In genomic region chr22:48899523-48900326, GRCh38 we compare ENCODE assay signal across 17 cellular contexts.
"Had no signal": no experiment of that assay in that cellular context is flagged by ENCODE, and none has a peak within 500 bp of the region (broad histone marks: within the 10 kb centered on the region; RNA-seq: fewer than 3 reads in every experiment).

No MANE protein-coding gene starts in this region.

- H3K4me3 Mint-ChIP-seq: activated B cell treated with CpG ODN at 0.5 μM for 24 hours; activated CD4-positive, alpha-beta T cell treated with anti-CD3 and anti-CD28 coated beads, Interleukin-2, amount 10 ng/mL, durations not matched to agents 7 days and 5 days; activated naive CD8-positive, alpha-beta T cell treated with anti-CD3 and anti-CD28 coated beads, Interleukin-2, amount 10 ng/mL, durations not matched to agents 7 days and 5 days; brain; mesothelial cell of epicardium had no signal

- H3K4me1 Mint-ChIP-seq: activated B cell treated with CpG ODN at 0.5 μM for 24 hours; activated CD4-positive, alpha-beta T cell treated with anti-CD3 and anti-CD28 coated beads, Interleukin-2, amount 10 ng/mL, durations not matched to agents 7 days and 5 days; activated naive CD8-positive, alpha-beta T cell treated with anti-CD3 and anti-CD28 coated beads, Interleukin-2, amount 10 ng/mL, durations not matched to agents 7 days and 5 days; mesothelial cell of epicardium had no signal

- H3K9me3 Mint-ChIP-seq: activated B cell treated with CpG ODN at 0.5 μM for 24 hours; activated CD4-positive, alpha-beta T cell treated with anti-CD3 and anti-CD28 coated beads, Interleukin-2, amount 10 ng/mL, durations not matched to agents 7 days and 5 days; activated naive CD8-positive, alpha-beta T cell treated with anti-CD3 and anti-CD28 coated beads, Interleukin-2, amount 10 ng/mL, durations not matched to agents 7 days and 5 days; mesothelial cell of epicardium had no signal

- H3K27ac Mint-ChIP-seq: activated B cell treated with CpG ODN at 0.5 μM for 24 hours; activated CD4-positive, alpha-beta T cell treated with anti-CD3 and anti-CD28 coated beads, Interleukin-2, amount 10 ng/mL, durations not matched to agents 7 days and 5 days; activated naive CD8-positive, alpha-beta T cell treated with anti-CD3 and anti-CD28 coated beads, Interleukin-2, amount 10 ng/mL, durations not matched to agents 7 days and 5 days; brain; mesothelial cell of epicardium had no signal

- H3K4me1 ChIP-seq: esophagus muscularis mucosa, pancreas, transverse colon had no signal

- H3K4me2 ChIP-seq: hepatocyte had no signal

- H3K27me3 Mint-ChIP-seq: activated B cell treated with CpG ODN at 0.5 μM for 24 hours; activated CD4-positive, alpha-beta T cell treated with anti-CD3 and anti-CD28 coated beads, Interleukin-2, amount 10 ng/mL, durations not matched to agents 7 days and 5 days; activated naive CD8-positive, alpha-beta T cell treated with anti-CD3 and anti-CD28 coated beads, Interleukin-2, amount 10 ng/mL, durations not matched to agents 7 days and 5 days had no signal

- H3K9me3 ChIP-seq: esophagus muscularis mucosa, pancreas, transverse colon had no signal

- H3K36me3 ChIP-seq: esophagus muscularis mucosa, pancreas, transverse colon had no signal

- H3K36me3 Mint-ChIP-seq: activated naive CD8-positive, alpha-beta T cell treated with anti-CD3 and anti-CD28 coated beads, Interleukin-2, amount 10 ng/mL, durations not matched to agents 7 days and 5 days; brain; mesothelial cell of epicardium had no signal

- H3K4me3 ChIP-seq: esophagus muscularis mucosa, hepatocyte, pancreas, transverse colon had no signal

- H3K27ac ChIP-seq: esophagus muscularis mucosa, hepatocyte, pancreas, transverse colon had no signal

- ATAC-seq: pancreas; stimulated activated naive CD8-positive, alpha-beta T cell treated with anti-CD3 and anti-CD28 coated beads, Interleukin-15, Interleukin-2, amounts not matched to agents 100 U/mL and 50 U/mL, for 24 hours had no signal

- H3K27me3 ChIP-seq: hepatocyte, pancreas, transverse colon had no signal

- H2AFZ ChIP-seq: hepatocyte had no signal

- H3K79me2 ChIP-seq: hepatocyte had no signal

- DNase-seq: activated B cell treated with CpG ODN at 0.5 μM for 24 hours; activated CD4-positive, alpha-beta T cell treated with anti-CD3 and anti-CD28 coated beads, Interleukin-2, amount 10 ng/mL, durations not matched to agents 7 days and 5 days; activated naive CD8-positive, alpha-beta T cell treated with anti-CD3 and anti-CD28 coated beads, Interleukin-2, amount 10 ng/mL, durations not matched to agents 7 days and 5 days; central memory CD4-positive, alpha-beta T cell; cortex of kidney; effector CD4-positive, alpha-beta T cell; pancreas; small intestine; stimulated activated CD4-positive, alpha-beta T cell treated with anti-CD3 and anti-CD28 coated beads, Interleukin-4, amount 100 ng/mL, for 4 hours; stimulated activated CD8-positive, alpha-beta memory T cell treated with anti-CD3 and anti-CD28 coated beads, Interleukin-4, amount 100 ng/mL, for 48 hours; stimulated activated naive CD8-positive, alpha-beta T cell treated with anti-CD3 and anti-CD28 coated beads, Interleukin-15, Interleukin-2, amounts not matched to agents 100 U/mL and 50 U/mL, for 24 hours; T-helper 2 cell; transverse colon had no signal
